ENCODE assay signal across 12 cellular contexts in genomic region chr4:53321151-53321987, GRCh38. TPM values are rescaled to one million over a fixed set of nuclear protein-coding genes. Genes with fewer than 3 reads are reported as not detected.
DNase-seq lines count a peak whose midpoint lies in the region; FAIRE-seq and TF ChIP-seq lines count a peak whose summit lies in the region.
"Had no signal": no experiment of that assay in that cellular context is flagged by ENCODE, and none has a peak within 500 bp of the region (broad histone marks: within the 10 kb centered on the region; RNA-seq: fewer than 3 reads in every experiment).

No MANE protein-coding gene starts in this region.

- no peak overlapping the region for H4K8ac ChIP-seq in neuronal stem cell (ENCODE audit: low read depth, low read length)

- peak; percentile 29 for DNase-seq in AG04450 (ENCODE audit: low read depth, low spot score)
- peak; percentile 40 for DNase-seq in astrocyte of the cerebellum (ENCODE audit: low read depth)
- DNase-seq in kidney, result no peak
- DNase-seq in transverse colon, result no peak
- no peak for DNase-seq in esophagus muscularis mucosa (ENCODE audit: extremely low spot score)
- DNase-seq in NK-92 (lab: John Stamatoyannopoulos, UW; ENCODE audit: unreplicated experiment), result no peak
- DNase-seq in neuronal stem cell (ENCODE audit: low spot score), result no peak
- DNase-seq: GDM1, H7, hippocampal formation, NCI-H2171 had no signal

- H2AFZ ChIP-seq in neuronal stem cell (ENCODE audit: low read length), result no peak overlapping the region

- no peak overlapping the region for H3K14ac ChIP-seq in neuronal stem cell (ENCODE audit: low read length)

- intact Hi-C loops in kidney (cut with DNase I) (no loop called here), transverse colon (cut with DNase I; ENCODE audit: low total_unique reads) (no loop called here), esophagus muscularis mucosa (cut with DNase I) (no loop called here)

- H3K18ac ChIP-seq in neuronal stem cell (ENCODE audit: low read length), result no peak overlapping the region

- TF ChIP-seq CTCF in AG04450 (IDR thresholded peaks at IDR 0.05; ENCODE audit: low read depth, low read length), result no peak
- TF ChIP-seq CTCF in astrocyte of the cerebellum (IDR thresholded peaks at IDR 0.05; ENCODE audit: low read depth, low read length, missing control alignments), result no peak
- no peak for TF ChIP-seq CTCF in kidney (IDR thresholded peaks at IDR 0.05; ENCODE audit: borderline replicate concordance, extremely low read depth, insufficient read depth)
- TF ChIP-seq CTCF in transverse colon (IDR thresholded peaks at IDR 0.05), result no peak
- no peak for TF ChIP-seq CTCF in esophagus muscularis mucosa (IDR thresholded peaks at IDR 0.05)

- WGBS in transverse colon (ENCODE audit: low coverage in 1 of 2), 2 donors, result 49 to 65% methylated on average over 3 of the region's 3 CpGs
- WGBS in esophagus muscularis mucosa, result 46% methylated on average over 3 of the region's 3 CpGs
- no CpG with 5 or more reads among the region's 3 CpGs for WGBS in neuronal stem cell (ENCODE audit: extremely low coverage in 2 of 2, insufficient read length in 2 of 2, insufficient replicate concordance in 1 of 2), 2 donors

- no peak for TF ChIP-seq EP300 in transverse colon (IDR thresholded peaks at IDR 0.05; ENCODE audit: low read depth)
- TF ChIP-seq EP300 in esophagus muscularis mucosa (IDR thresholded peaks at IDR 0.05), result no peak

- POLR2A ChIA-PET in AG04450 (lab: Yijun Ruan, JAX), result interaction anchor here (0.6 to 1.0 kb wide), 9 partner anchors 29 to 534 kb away, joined by 3 to 6 read pairs (median 4); partner anchors contain the start of gene FIP1L1

- H2BK5ac ChIP-seq in neuronal stem cell (ENCODE audit: low read length), result no peak overlapping the region

- H3K27ac ChIP-seq in AG04450 (ENCODE audit: low read depth, low read length), result peak overlapping the region; percentile 91
- H3K27ac ChIP-seq in HUES48 (ENCODE audit: low read depth, low read length), result peak overlapping the region; percentile 60
- peak overlapping the region in 1 of 2 donors; percentile 43 for H3K27ac ChIP-seq in kidney (ENCODE audit: low read depth in 2 of 2, low read length in 2 of 2)
- no peak overlapping the region for H3K27ac ChIP-seq in transverse colon
- H3K27ac ChIP-seq in esophagus muscularis mucosa (replicated peaks in 1 of 4), result peak overlapping the region in 1 of 4 donors; percentile 10
- no peak overlapping the region for H3K27ac ChIP-seq in neuronal stem cell (replicated peaks; ENCODE audit: low read length)

- H3K4ac ChIP-seq in neuronal stem cell (ENCODE audit: low read length), result no peak overlapping the region

- no peak for TF ChIP-seq POLR2A in transverse colon (IDR thresholded peaks at IDR 0.05)
- no peak for TF ChIP-seq POLR2A in esophagus muscularis mucosa (IDR thresholded peaks at IDR 0.05; ENCODE audit: low read depth)

- peak; percentile 53 for FAIRE-seq in kidney (lab: Jason Lieb, UNC)

- H2BK120ac ChIP-seq in neuronal stem cell (ENCODE audit: low read depth, low read length), result no peak overlapping the region

- H3K9me3 ChIP-seq in AG04450 (ENCODE audit: control insufficient read depth, insufficient read depth, low read length), result no peaks in the 10 kb centered on the region
- no peaks in the 10 kb centered on the region for H3K9me3 ChIP-seq in HUES48 (ENCODE audit: control insufficient read depth, insufficient read depth, low read length)
- no peaks in the 10 kb centered on the region for H3K9me3 ChIP-seq in kidney (ENCODE audit: control insufficient read depth in 1 of 2, low read length in 2 of 2)
- H3K9me3 ChIP-seq in transverse colon, result no peaks in the 10 kb centered on the region
- no peaks in the 10 kb centered on the region for H3K9me3 ChIP-seq in esophagus muscularis mucosa
- no peaks in the 10 kb centered on the region for H3K9me3 ChIP-seq in neuronal stem cell (replicated peaks in 1 of 2; ENCODE audit: control insufficient read depth in 2 of 2, insufficient read depth in 1 of 2, low read depth in 1 of 2, low read length in 2 of 2)

- H3K36me3 ChIP-seq in HUES48 (ENCODE audit: control insufficient read depth, insufficient read depth, low read length) (no peaks in the 10 kb centered on the region), kidney (ENCODE audit: control insufficient read depth in 1 of 2, insufficient read depth in 2 of 2, low read length in 2 of 2) (no peaks in the 10 kb centered on the region), transverse colon (no peaks in the 10 kb centered on the region), esophagus muscularis mucosa (no peaks in the 10 kb centered on the region), neuronal stem cell (replicated peaks in 1 of 2; ENCODE audit: control insufficient read depth in 2 of 2, insufficient read depth in 2 of 2, low read length in 2 of 2) (no peaks in the 10 kb centered on the region)

- H2BK12ac ChIP-seq in neuronal stem cell (ENCODE audit: low read length), result no peak overlapping the region

- H2AK5ac ChIP-seq in neuronal stem cell (ENCODE audit: low read depth, low read length), result no peak overlapping the region

- no peak overlapping the region for H2BK15ac ChIP-seq in neuronal stem cell (ENCODE audit: low read length)

- in situ Hi-C loops in astrocyte of the cerebellum (cut with HindIII; ENCODE audit: low sequenced_read_pairs), result no loop called here
- in situ Hi-C loops in transverse colon (cut with MboI; ENCODE audit: low pct_ligation_motif_present in 1 of 4, low pct_unique_long_range_greater_than_20kb in 1 of 4, low sequenced_read_pairs in 3 of 4), result no loop called here

- H3K27me3 ChIP-seq in AG04450 (ENCODE audit: control insufficient read depth, insufficient read depth, low read length) (no peaks in the 10 kb centered on the region), HUES48 (ENCODE audit: control insufficient read depth, insufficient read depth, low read length) (no peaks in the 10 kb centered on the region), transverse colon (no peaks in the 10 kb centered on the region), esophagus muscularis mucosa (no peaks in the 10 kb centered on the region), neuronal stem cell (ENCODE audit: control insufficient read depth in 3 of 3, insufficient read depth in 3 of 3, low read depth in 1 of 3, low read length in 3 of 3) (no peaks in the 10 kb centered on the region)

- H3K79me1 ChIP-seq in neuronal stem cell (ENCODE audit: low read depth, low read length), result peaks cover 2% of the 10 kb centered on the region

- no peak overlapping the region for H3K9ac ChIP-seq in HUES48 (ENCODE audit: low read depth, low read length)
- no peak overlapping the region for H3K9ac ChIP-seq in kidney (ENCODE audit: low read length in 2 of 2)
- no peak overlapping the region for H3K9ac ChIP-seq in neuronal stem cell (ENCODE audit: low read depth, low read length, poor library complexity)

- H3K23ac ChIP-seq in neuronal stem cell (ENCODE audit: low read depth, low read length, poor library complexity), result no peak overlapping the region

- H4K91ac ChIP-seq in neuronal stem cell (ENCODE audit: low read depth, low read length, poor library complexity), result no peak overlapping the region

- CTCF ChIA-PET in AG04450 (lab: Charles Lee), result interaction anchor here (0.5 to 0.9 kb wide), 4 partner anchors 36 to 455 kb away, joined by 3 to 4 read pairs (median 3); no protein-coding TSS in a partner anchor

- peak overlapping the region; percentile 27 for H3K4me3 ChIP-seq in AG04450 (ENCODE audit: low read depth, low read length)
- no peak overlapping the region for H3K4me3 ChIP-seq in HUES48 (ENCODE audit: low read depth, low read length)
- H3K4me3 ChIP-seq in astrocyte of the cerebellum (ENCODE audit: low read depth, low read length), result peak overlapping the region; percentile 8
- H3K4me3 ChIP-seq in kidney (ENCODE audit: low read length in 2 of 2), result no peak overlapping the region
- no peak overlapping the region for H3K4me3 ChIP-seq in transverse colon
- H3K4me3 ChIP-seq in esophagus muscularis mucosa, result no peak overlapping the region
- no peak overlapping the region for H3K4me3 ChIP-seq in neuronal stem cell (ENCODE audit: low read length in 2 of 2)

- H3K4me1 ChIP-seq in HUES48 (ENCODE audit: control insufficient read depth, insufficient read depth, low read length) (peaks cover 12% of the 10 kb centered on the region), kidney (ENCODE audit: control insufficient read depth in 1 of 2, insufficient read depth in 1 of 2, low read depth in 1 of 2, low read length in 2 of 2) (peaks cover 0 to 4% of the 10 kb centered on the region in 2 donors), transverse colon (peaks cover 0 to 7% (median 0%) of the 10 kb centered on the region in 4 donors), esophagus muscularis mucosa (peaks cover 7 to 13% (median 9%) of the 10 kb centered on the region in 4 donors), neuronal stem cell (ENCODE audit: control insufficient read depth in 2 of 2, insufficient read depth in 1 of 2, low read depth in 1 of 2, low read length in 2 of 2) (no peaks in the 10 kb centered on the region)

- no peak overlapping the region for H3K4me2 ChIP-seq in neuronal stem cell (ENCODE audit: insufficient read depth, low read length, poor library complexity, severe bottlenecking)

RNA-seq across cellular contexts. Expression of gene SCFD2, which starts 44.5 kb away (rescaled TPM):
- polyA plus RNA-seq in AG04450 (2011; rRNA removed) (16.4 and 16.6 TPM in 2 replicates), kidney (ENCODE audit: insufficient read depth, low read depth, low replicate concordance) (6.1 TPM)
- polyA minus RNA-seq in AG04450 (2011; rRNA and poly(A)+ RNA removed), result 32.4 and 42.1 TPM in 2 replicates
- total RNA-seq in kidney (20.8 TPM), transverse colon (10 to 100 TPM; 12.7 to 23.7 (median 18.3) TPM), esophagus muscularis mucosa (10 to 100 TPM; 10.0 to 15.7 (median 12.7) TPM)
- polyA plus RNA-seq in neuronal stem cell (2013, experiment 1 of 2), result 3.2 TPM
- 3.0 TPM for polyA plus RNA-seq in neuronal stem cell (2013, experiment 2 of 2)

RNA-seq across cellular contexts. Expression of gene FIP1L1, which starts 56.1 kb away (rescaled TPM):
- polyA plus RNA-seq in AG04450 (2011; rRNA removed) (28.3 and 30.5 TPM in 2 replicates), kidney (ENCODE audit: insufficient read depth, low read depth, low replicate concordance) (25.5 TPM)
- polyA minus RNA-seq in AG04450 (2011; rRNA and poly(A)+ RNA removed), result 41.1 and 53.9 TPM in 2 replicates
- total RNA-seq in kidney (48.0 TPM), transverse colon (10 to 100 TPM; 20.6 to 97.5 (median 43.9) TPM), esophagus muscularis mucosa (10 to 100 TPM; 31.9 to 44.4 (median 39.6) TPM)
- polyA plus RNA-seq in neuronal stem cell (2013, experiment 1 of 2), result 93.4 TPM
- 94.5 TPM for polyA plus RNA-seq in neuronal stem cell (2013, experiment 2 of 2)

Comparison
In these comparisons a context has a peak if more than half of its experiments do, and no peak if none do; other contexts are left out.
1. DNase-seq: peak in AG04450 (single experiment) and astrocyte of the cerebellum (single experiment); none in kidney (single experiment), transverse colon (single experiment), esophagus muscularis mucosa (single experiment), NK-92 (single experiment) and neuronal stem cell (single experiment).
2. H3K27ac ChIP-seq: peak in AG04450 (single experiment) and HUES48 (single experiment); none in transverse colon (0 of 4) and neuronal stem cell (single experiment).
3. H3K4me3 ChIP-seq: peak in AG04450 (single experiment) and astrocyte of the cerebellum (single experiment); none in HUES48 (single experiment), kidney (0 of 2), transverse colon (0 of 4), esophagus muscularis mucosa (0 of 4) and neuronal stem cell (0 of 2).